ENCODE assay signal across 16 cellular contexts in genomic region chr7:151645311-151645710, GRCh38.
DNase-seq lines count a peak whose midpoint lies in the region; FAIRE-seq and TF ChIP-seq lines count a peak whose summit lies in the region.
"Had no signal": no experiment of that assay in that cellular context is flagged by ENCODE, and none has a peak within 500 bp of the region (broad histone marks: within the 10 kb centered on the region; RNA-seq: fewer than 3 reads in every experiment).

No MANE protein-coding gene starts in this region.

- WGBS in mammary epithelial cell (ENCODE audit: low coverage, missing lambda C conversion rate), result 100% methylated on average over 2 of the region's 2 CpGs
- WGBS in small intestine, 3 donors, result 90 to 97% (median 96%) methylated on average over 2 of the region's 2 CpGs

- H4K20me1 ChIP-seq in mammary epithelial cell (ENCODE audit: insufficient read depth, low read length), result no peaks in the 10 kb centered on the region
- H4K20me1 ChIP-seq: BLaER1 had no signal

- CTCF ChIA-PET in HEK293 (lab: Yijun Ruan, JAX), result interaction anchor here (1.3 to 1.4 kb wide), 2 partner anchors 10 to 75 kb away, joined by 3 read pairs; no protein-coding TSS in a partner anchor
- CTCF ChIA-PET in mammary epithelial cell (lab: Charles Lee; ENCODE audit: low non-redundant PET), result interaction anchor here (0.8 kb wide), 1 partner anchor 39 kb away, joined by 5 read pairs; no protein-coding TSS in a partner anchor

- POLR2A ChIA-PET in HEK293 (lab: Yijun Ruan, JAX), result no interaction called here

- DNase-seq in mammary epithelial cell (peak; percentile 69), epithelial cell of prostate (ENCODE audit: low read depth, low spot score) (no peak), small intestine (peak; percentile 24), GM13976 (ENCODE audit: low spot score) (no peak), NCI-H82 treated with DMSO at 0.1 percent for 48 hours (lab: John Stamatoyannopoulos, UW; ENCODE audit: unreplicated experiment) (no peak)
- DNase-seq in stimulated activated CD4-positive, alpha-beta T cell treated with anti-CD3 and anti-CD28 coated beads, Interleukin-2, amount 100 ng/mL, for 24 hours, result no peak
- DNase-seq: 8988T; Calu3; CD4-positive, alpha-beta memory T cell; DMS79 treated with DMSO at 0.1 percent for 48 hours; GF-D8; H9 had no signal

- H3K4me3 ChIP-seq in HEK293 (ENCODE audit: low read depth, low read length), result no peak overlapping the region
- no peak overlapping the region for H3K4me3 ChIP-seq in mammary epithelial cell (replicated peaks in 1 of 3; ENCODE audit: insufficient read depth in 1 of 3, low read depth in 2 of 3, low read length in 3 of 3)
- no peak overlapping the region for H3K4me3 ChIP-seq in small intestine (ENCODE audit: low read depth in 1 of 2, low read length in 2 of 2)
- H3K4me3 ChIP-seq: BLaER1 had no signal

- no peaks in the 10 kb centered on the region for H3K79me2 ChIP-seq in mammary epithelial cell (ENCODE audit: insufficient read depth, low read length)

- in situ Hi-C loops in mammary epithelial cell (cut with MboI; ENCODE audit: low sequenced_read_pairs in 2 of 2), result no loop called here
- in situ Hi-C loops in GM13976 (cut with MboI; ENCODE audit: low sequenced_read_pairs, unreplicated experiment), result no loop called here

- no peak overlapping the region for H3K9ac ChIP-seq in mammary epithelial cell (ENCODE audit: insufficient read depth, low read length)
- H3K9ac ChIP-seq: BLaER1 had no signal

- H3K27ac ChIP-seq in HEK293 (ENCODE audit: extremely low read depth, low read depth, low read length) (no peak overlapping the region), mammary epithelial cell (ENCODE audit: insufficient read depth, low read depth, low read length) (no peak overlapping the region), epithelial cell of prostate (peak overlapping the region; percentile 24), small intestine (ENCODE audit: low read depth in 1 of 2, low read length in 1 of 2) (no peak overlapping the region)
- H3K27ac ChIP-seq: BLaER1, HL-60 had no signal

- TF ChIP-seq CTCF in HEK293 (tag by site-specific recombination; IDR thresholded peaks at IDR 0.05) (no peak), mammary epithelial cell (conservative IDR thresholded peaks at IDR 0.05 in 1 of 2, IDR thresholded peaks at IDR 0.05 in 1 of 2; ENCODE audit: extremely low read depth in 1 of 2, insufficient read depth in 1 of 2, low read depth in 1 of 2, low read length in 2 of 2) (no peak), GM13976 (IDR thresholded peaks at IDR 0.05; ENCODE audit: borderline replicate concordance, control extremely low read depth, extremely low read depth, insufficient read depth, missing control alignments) (no peak)

- dilution Hi-C loops in mammary epithelial cell (cut with HindIII; ENCODE audit: low sequenced_read_pairs), result loop anchor here (10.0 kb wide), 2 partner anchors 49 to 99 kb away; no protein-coding TSS in a partner anchor

- H3K36me3 ChIP-seq in HEK293 (ENCODE audit: control insufficient read depth in 2 of 2, insufficient read depth in 1 of 2, low read length in 2 of 2), result no peaks in the 10 kb centered on the region
- no peaks in the 10 kb centered on the region for H3K36me3 ChIP-seq in mammary epithelial cell (ENCODE audit: insufficient read depth, low read length)
- no peaks in the 10 kb centered on the region for H3K36me3 ChIP-seq in small intestine (ENCODE audit: control insufficient read depth in 2 of 2, insufficient read depth in 2 of 2, low read length in 2 of 2)

- H3K4me2 ChIP-seq in mammary epithelial cell (ENCODE audit: insufficient read depth, low read depth, low read length), result no peak overlapping the region
- H3K4me2 ChIP-seq: BLaER1 had no signal

- no peaks in the 10 kb centered on the region for H3K9me3 ChIP-seq in HEK293 (ENCODE audit: control insufficient read depth, insufficient read depth, low read depth, low read length)
- H3K9me3 ChIP-seq in mammary epithelial cell (replicated peaks; ENCODE audit: insufficient read depth, low read length), result peaks cover 6% of the 10 kb centered on the region
- H3K9me3 ChIP-seq in small intestine (ENCODE audit: control insufficient read depth, low read depth), result no peaks in the 10 kb centered on the region

- H3K27me3 ChIP-seq in mammary epithelial cell (ENCODE audit: insufficient read depth, low read length) (no peaks in the 10 kb centered on the region), small intestine (ENCODE audit: control insufficient read depth in 2 of 2, insufficient read depth in 2 of 2, low read length in 2 of 2) (no peaks in the 10 kb centered on the region)
- H3K27me3 ChIP-seq: BLaER1 had no signal

- no TSS peak for BruUV-seq in mammary epithelial cell (replicated peaks; lab: Mats Ljungman, UMichigan)

- H2AFZ ChIP-seq in mammary epithelial cell (ENCODE audit: low read depth, low read length), result no peak overlapping the region

- FAIRE-seq in small intestine (lab: Jason Lieb, UNC), result no peak
- FAIRE-seq: H1 had no signal

- H3K4me1 ChIP-seq in HEK293 (ENCODE audit: control insufficient read depth, insufficient read depth, low read length), result no peaks in the 10 kb centered on the region
- peaks cover 24% of the 10 kb centered on the region for H3K4me1 ChIP-seq in mammary epithelial cell (ENCODE audit: insufficient read depth, low read length)
- H3K4me1 ChIP-seq in small intestine (ENCODE audit: control insufficient read depth in 2 of 2, insufficient read depth in 1 of 2, low read depth in 1 of 2, low read length in 1 of 2), result peaks cover 0 to 4% of the 10 kb centered on the region in 2 donors

- intact Hi-C loops in mammary epithelial cell (cut with micrococcal nuclease), result no loop called here

TF ChIP-seq in HEK293, 187 proteins besides CTCF, POLR2A, EP300 and RAD21:
- TF ChIP-seq ZNF514 (tag by site-specific recombination; IDR thresholded peaks at IDR 0.05) (no peak), SETDB1 (IDR thresholded peaks at IDR 0.05; ENCODE audit: insufficient read length, low read length) (peak; percentile 48)

Comparison
In these comparisons a context has a peak if more than half of its experiments do, and no peak if none do; other contexts are left out.
1. DNase-seq: peak in mammary epithelial cell (single experiment) and small intestine (single experiment); none in epithelial cell of prostate (single experiment), stimulated activated CD4-positive, alpha-beta T cell treated with anti-CD3 and anti-CD28 coated beads, Interleukin-2, amount 100 ng/mL, for 24 hours (0 of 2), GM13976 (single experiment) and NCI-H82 treated with DMSO at 0.1 percent for 48 hours (single experiment).